ENCODE assay signal across 8 cellular contexts in the genomic region with DNA sequence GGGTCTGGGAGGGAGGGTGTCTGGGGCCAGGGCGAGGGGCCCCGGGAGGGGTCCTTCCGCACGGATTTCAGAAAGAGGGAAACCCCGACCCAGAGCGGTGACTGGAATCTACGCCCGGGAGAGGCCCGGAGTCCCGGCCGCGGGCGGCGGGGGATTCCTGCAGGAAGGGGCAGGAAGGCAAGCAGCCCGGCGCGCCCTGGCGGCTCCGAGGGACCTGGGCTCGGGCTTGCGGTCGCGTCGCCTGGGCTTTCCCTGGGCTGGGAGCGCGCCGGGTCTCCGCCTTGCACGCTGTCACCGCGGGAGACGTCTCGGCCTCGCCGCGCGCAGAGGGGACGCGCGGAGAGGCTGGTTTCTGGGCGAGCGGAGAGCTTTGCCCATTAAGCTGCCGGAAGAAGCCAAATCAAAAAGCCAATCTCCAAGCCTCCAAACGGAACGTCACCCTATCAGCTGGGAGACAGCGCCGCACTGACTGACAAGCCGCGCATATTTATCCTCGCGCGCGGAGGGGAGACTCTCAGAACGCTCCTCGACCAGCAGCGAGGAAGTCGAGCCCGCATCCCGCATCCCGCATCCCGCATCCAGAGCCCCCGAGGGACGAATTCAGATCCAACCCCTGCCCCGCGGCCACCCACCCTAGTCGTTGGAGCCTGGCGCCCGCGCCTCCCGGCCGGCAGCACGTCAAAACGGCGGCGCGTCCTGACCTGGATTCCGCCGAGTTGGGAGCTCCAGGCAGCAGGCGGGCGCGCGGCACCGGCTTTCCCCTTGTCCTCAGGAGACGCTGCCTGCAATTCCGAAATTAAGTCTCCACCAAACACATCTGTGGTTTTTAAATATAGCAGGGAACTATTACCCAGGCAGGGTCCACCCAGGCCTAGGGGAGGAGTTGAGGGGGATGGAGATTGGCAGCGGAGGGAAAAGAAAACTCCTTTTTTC. TPM values are rescaled to one million over a fixed set of nuclear protein-coding genes. Genes with fewer than 3 reads are reported as not detected.
DNase-seq lines count a peak whose midpoint lies in the region; ATAC-seq and TF ChIP-seq lines count a peak whose summit lies in the region.

A gene with protein sequence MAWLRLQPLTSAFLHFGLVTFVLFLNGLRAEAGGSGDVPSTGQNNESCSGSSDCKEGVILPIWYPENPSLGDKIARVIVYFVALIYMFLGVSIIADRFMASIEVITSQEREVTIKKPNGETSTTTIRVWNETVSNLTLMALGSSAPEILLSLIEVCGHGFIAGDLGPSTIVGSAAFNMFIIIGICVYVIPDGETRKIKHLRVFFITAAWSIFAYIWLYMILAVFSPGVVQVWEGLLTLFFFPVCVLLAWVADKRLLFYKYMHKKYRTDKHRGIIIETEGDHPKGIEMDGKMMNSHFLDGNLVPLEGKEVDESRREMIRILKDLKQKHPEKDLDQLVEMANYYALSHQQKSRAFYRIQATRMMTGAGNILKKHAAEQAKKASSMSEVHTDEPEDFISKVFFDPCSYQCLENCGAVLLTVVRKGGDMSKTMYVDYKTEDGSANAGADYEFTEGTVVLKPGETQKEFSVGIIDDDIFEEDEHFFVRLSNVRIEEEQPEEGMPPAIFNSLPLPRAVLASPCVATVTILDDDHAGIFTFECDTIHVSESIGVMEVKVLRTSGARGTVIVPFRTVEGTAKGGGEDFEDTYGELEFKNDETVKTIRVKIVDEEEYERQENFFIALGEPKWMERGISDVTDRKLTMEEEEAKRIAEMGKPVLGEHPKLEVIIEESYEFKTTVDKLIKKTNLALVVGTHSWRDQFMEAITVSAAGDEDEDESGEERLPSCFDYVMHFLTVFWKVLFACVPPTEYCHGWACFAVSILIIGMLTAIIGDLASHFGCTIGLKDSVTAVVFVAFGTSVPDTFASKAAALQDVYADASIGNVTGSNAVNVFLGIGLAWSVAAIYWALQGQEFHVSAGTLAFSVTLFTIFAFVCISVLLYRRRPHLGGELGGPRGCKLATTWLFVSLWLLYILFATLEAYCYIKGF (minus strand): TSS at position 344 of the 933 bp plus-strand sequence. CDS start 20,529 bp downstream, outside the sequence.

- peak within 1 kb of the TSS; percentile 67 for H3K4me3 ChIP-seq in HUES48 (ENCODE audit: low read depth, low read length)
- peak within 1 kb of the TSS; percentile 47 for H3K4me3 ChIP-seq in ectodermal cell (ENCODE audit: insufficient read depth, low read depth, low read length)
- peak within 1 kb of the TSS; percentile 57 for H3K4me3 ChIP-seq in lower lobe of right lung
- peak within 1 kb of the TSS; percentile 30 to 57 (median 56) for H3K4me3 ChIP-seq in subcutaneous abdominal adipose tissue (ENCODE audit: low read depth in 1 of 5, low read length in 5 of 5)

- intact Hi-C loops in activated CD4-positive, alpha-beta T cell treated with anti-CD3 and anti-CD28 coated beads, Interleukin-2, amount 10 ng/mL, durations not matched to agents 24 days and 14 days (cut with micrococcal nuclease), result no loop called here
- intact Hi-C loops in lower lobe of right lung (cut with DNase I), result no loop called here

- no peak for TF ChIP-seq CTCF in lower lobe of right lung (IDR thresholded peaks at IDR 0.05)

- ATAC-seq in lower lobe of right lung, result peak; percentile 50 to 62
- no peak for ATAC-seq in GM21825 (IDR thresholded peaks at IDR 0.05; ENCODE audit: unreplicated experiment)

- peak; percentile 73 for DNase-seq in activated CD4-positive, alpha-beta T cell treated with anti-CD3 and anti-CD28 coated beads, Interleukin-2, amount 10 ng/mL, durations not matched to agents 24 days and 14 days
- DNase-seq in activated CD4-positive, alpha-beta T cell treated with anti-CD3 and anti-CD28 coated beads, Interleukin-2, amount 50 U/mL, for 4 hours, result no peak
- peak; percentile 68 for DNase-seq in SW480 (ENCODE audit: low spot score)
- no peak for DNase-seq in lower lobe of right lung

- H3K36me3 ChIP-seq in HUES48 (ENCODE audit: control insufficient read depth, insufficient read depth, low read length) (no peaks in the 10 kb centered on the region), ectodermal cell (ENCODE audit: control insufficient read depth, insufficient read depth, low read length) (no peaks in the 10 kb centered on the region), lower lobe of right lung (no peaks in the 10 kb centered on the region), subcutaneous abdominal adipose tissue (ENCODE audit: control insufficient read depth in 5 of 5, insufficient read depth in 5 of 5, low read length in 5 of 5) (no peaks in the 10 kb centered on the region)

- peaks cover 64% of the 10 kb centered on the region for H3K27me3 ChIP-seq in HUES48 (ENCODE audit: control insufficient read depth, insufficient read depth, low read length)
- peaks cover 47% of the 10 kb centered on the region for H3K27me3 ChIP-seq in ectodermal cell (ENCODE audit: control insufficient read depth, insufficient read depth, low read length, poor library complexity, severe bottlenecking)
- H3K27me3 ChIP-seq in lower lobe of right lung (ENCODE audit: low read depth), result peaks cover 43% of the 10 kb centered on the region
- H3K27me3 ChIP-seq in subcutaneous abdominal adipose tissue (ENCODE audit: control insufficient read depth in 5 of 5, insufficient read depth in 4 of 5, low read length in 5 of 5), result peaks cover 21 to 63% (median 33%) of the 10 kb centered on the region in 5 donors

- peak within 1 kb of the TSS; percentile 77 for H3K27ac Mint-ChIP-seq in activated CD4-positive, alpha-beta T cell treated with anti-CD3 and anti-CD28 coated beads, Interleukin-2, amount 10 ng/mL, durations not matched to agents 24 days and 14 days

- 0 to 1% methylated on average over 86 of the region's 86 CpGs for WGBS in ectodermal cell, 2 experiments

- H3K9me3 Mint-ChIP-seq in activated CD4-positive, alpha-beta T cell treated with anti-CD3 and anti-CD28 coated beads, Interleukin-2, amount 10 ng/mL, durations not matched to agents 24 days and 14 days, result no peaks in the 10 kb centered on the region

- H3K4me1 Mint-ChIP-seq in activated CD4-positive, alpha-beta T cell treated with anti-CD3 and anti-CD28 coated beads, Interleukin-2, amount 10 ng/mL, durations not matched to agents 24 days and 14 days, result peaks cover 15% of the 10 kb centered on the region

- H3K4me1 ChIP-seq in HUES48 (ENCODE audit: control insufficient read depth, insufficient read depth, low read length) (peaks cover 11% of the 10 kb centered on the region), ectodermal cell (ENCODE audit: control insufficient read depth, insufficient read depth, low read length) (peaks cover 6% of the 10 kb centered on the region), lower lobe of right lung (peaks cover 17% of the 10 kb centered on the region), subcutaneous abdominal adipose tissue (ENCODE audit: control insufficient read depth in 5 of 5, insufficient read depth in 5 of 5, low read length in 5 of 5) (peaks cover 0 to 28% (median 26%) of the 10 kb centered on the region in 5 donors)

- peak within 1 kb of the TSS; percentile 81 for H3K4me3 Mint-ChIP-seq in activated CD4-positive, alpha-beta T cell treated with anti-CD3 and anti-CD28 coated beads, Interleukin-2, amount 10 ng/mL, durations not matched to agents 24 days and 14 days

- H3K27ac ChIP-seq in HUES48 (ENCODE audit: low read depth, low read length), result no peak within 1 kb of the TSS
- no peak within 1 kb of the TSS for H3K27ac ChIP-seq in ectodermal cell (ENCODE audit: insufficient read depth, low read depth, low read length, poor library complexity, severe bottlenecking)
- no peak within 1 kb of the TSS for H3K27ac ChIP-seq in lower lobe of right lung
- no peak within 1 kb of the TSS for H3K27ac ChIP-seq in subcutaneous abdominal adipose tissue (ENCODE audit: low read depth, low read length)

- H3K36me3 Mint-ChIP-seq in activated CD4-positive, alpha-beta T cell treated with anti-CD3 and anti-CD28 coated beads, Interleukin-2, amount 10 ng/mL, durations not matched to agents 24 days and 14 days (ENCODE audit: low read depth), result no peaks in the 10 kb centered on the region

- H3K9ac ChIP-seq in HUES48 (ENCODE audit: low read depth, low read length), result no peak within 1 kb of the TSS
- H3K9ac ChIP-seq in subcutaneous abdominal adipose tissue (ENCODE audit: low read length in 5 of 5), result no peak within 1 kb of the TSS

- H3K27me3 Mint-ChIP-seq in activated CD4-positive, alpha-beta T cell treated with anti-CD3 and anti-CD28 coated beads, Interleukin-2, amount 10 ng/mL, durations not matched to agents 24 days and 14 days, result peaks cover 53% of the 10 kb centered on the region

- H3K9me3 ChIP-seq in HUES48 (ENCODE audit: control insufficient read depth, insufficient read depth, low read length) (no peaks in the 10 kb centered on the region), ectodermal cell (ENCODE audit: control insufficient read depth, low read length) (no peaks in the 10 kb centered on the region), lower lobe of right lung (no peaks in the 10 kb centered on the region), subcutaneous abdominal adipose tissue (ENCODE audit: control insufficient read depth in 5 of 5, low read length in 5 of 5) (no peaks in the 10 kb centered on the region)

RNA-seq across cellular contexts. Expression of the gene that starts here (rescaled TPM):
- 0.36 and 0.79 TPM in 2 replicates for total RNA-seq in activated CD4-positive, alpha-beta T cell treated with anti-CD3 and anti-CD28 coated beads, Interleukin-2, amount 10 ng/mL, durations not matched to agents 24 days and 14 days
- polyA plus RNA-seq in ectodermal cell (2013, experiment 1 of 4), result 1.6 TPM
- polyA plus RNA-seq in ectodermal cell (2013, experiment 2 of 4), result 1.0 TPM
- 1.9 TPM for polyA plus RNA-seq in ectodermal cell (2013, experiment 3 of 4)
- polyA plus RNA-seq in ectodermal cell (2013, experiment 4 of 4), result 1.9 TPM
- 1.9 TPM for total RNA-seq in lower lobe of right lung

Comparison
In these comparisons a context has a peak if more than half of its experiments do, and no peak if none do; other contexts are left out.
1. Peak in DNase-seq in activated CD4-positive, alpha-beta T cell treated with anti-CD3 and anti-CD28 coated beads, Interleukin-2, amount 10 ng/mL, durations not matched to agents 24 days and 14 days; RNA of the gene not detected or under 1 TPM.